ENCODE assay signal across 8 cellular contexts in the genomic region with DNA sequence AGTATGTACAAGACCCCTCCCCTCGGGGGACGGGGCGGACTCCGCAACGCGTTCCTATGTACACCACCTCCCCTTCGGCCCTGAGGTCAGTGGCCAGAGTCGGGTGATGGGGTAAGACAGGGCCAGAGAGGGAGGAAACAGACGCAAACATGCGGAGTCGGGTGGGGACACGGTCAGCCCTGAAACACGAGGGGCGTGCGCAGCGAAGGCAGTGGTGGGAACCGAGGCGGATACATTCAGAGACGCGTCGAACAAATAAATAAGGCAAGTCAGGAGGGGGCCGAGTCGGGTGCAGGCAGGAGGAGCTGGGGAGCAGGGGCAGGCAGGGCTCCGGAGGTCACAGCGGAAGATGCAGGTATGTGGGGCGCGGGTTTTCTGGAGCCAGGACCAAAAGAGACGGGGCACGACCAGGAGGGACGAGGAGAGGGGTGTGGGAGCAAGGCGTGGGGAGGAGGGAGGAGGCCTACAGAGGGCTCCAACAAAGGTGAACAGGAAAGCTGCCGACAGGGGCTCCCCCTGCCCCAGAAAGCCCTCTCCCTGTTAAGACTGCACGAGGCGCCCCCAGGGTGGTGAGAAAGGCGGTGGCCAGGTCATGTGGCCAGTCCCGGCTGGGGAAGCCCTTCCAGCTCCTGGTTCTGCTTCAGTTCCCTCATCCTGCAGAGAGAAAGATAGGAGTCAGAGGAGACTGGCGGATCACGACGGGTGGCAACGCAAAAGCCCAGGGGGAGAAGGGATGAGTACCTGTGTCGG. TPM values are rescaled to one million over a fixed set of nuclear protein-coding genes. Genes with fewer than 3 reads are reported as not detected.
A peak's percentile ranks its signal among the peaks of the same experiment; 100 is the strongest.
DNase-seq lines count a peak whose midpoint lies in the region; ATAC-seq, FAIRE-seq and TF ChIP-seq lines count a peak whose summit lies in the region.

No MANE protein-coding gene starts in this region.

- no peak overlapping the region for H3K4me3 Mint-ChIP-seq in CD4-positive, alpha-beta memory T cell

- ATAC-seq in HG02840 (IDR thresholded peaks at IDR 0.05; ENCODE audit: low FRiP score, unreplicated experiment) (peak; percentile 3), pancreas (peak; percentile 0 to 3 (median 0)), HG02763 (IDR thresholded peaks at IDR 0.05; ENCODE audit: unreplicated experiment) (no peak), HG03175 (IDR thresholded peaks at IDR 0.05; ENCODE audit: unreplicated experiment) (no peak)

- intact Hi-C loops in CD4-positive, alpha-beta memory T cell (cut with micrococcal nuclease): loop anchor here (5.0 kb wide), 1 partner anchor 36 kb away; the partner anchor contains the start of gene GP1BA
- intact Hi-C loops in esophagus squamous epithelium (cut with DNase I): no loop called here
- intact Hi-C loops in pancreas (cut with DNase I): no loop called here

- POLR2A ChIA-PET in CD4-positive, alpha-beta memory T cell (lab: Charles Lee; ENCODE audit: partially characterized antibody): interaction anchor here (0.8 to 27.9 kb wide), 29 partner anchors 11 to 517 kb away, joined by 3 to 973 read pairs (median 6); partner anchors contain the start of genes C17orf107, CAMTA2, CHRNE and DERL2

- H3K27me3 ChIP-seq in CD4-positive, alpha-beta memory T cell (ENCODE audit: insufficient read depth, low read length): no peaks in the 10 kb centered on the region
- H3K27me3 ChIP-seq in esophagus squamous epithelium: no peaks in the 10 kb centered on the region
- H3K27me3 ChIP-seq in pancreas: no peaks in the 10 kb centered on the region

- no peaks in the 10 kb centered on the region for H3K27me3 Mint-ChIP-seq in CD4-positive, alpha-beta memory T cell

- H3K4me1 ChIP-seq in CD4-positive, alpha-beta memory T cell (ENCODE audit: insufficient read depth, low read length): peaks cover 28% of the 10 kb centered on the region
- peaks cover 21 to 41% (median 25%) of the 10 kb centered on the region in 3 donors for H3K4me1 ChIP-seq in esophagus squamous epithelium
- peaks cover 0 to 19% (median 10%) of the 10 kb centered on the region in 3 donors for H3K4me1 ChIP-seq in pancreas

- no peaks in the 10 kb centered on the region for H3K9me3 ChIP-seq in CD4-positive, alpha-beta memory T cell (ENCODE audit: control insufficient read depth in 1 of 2, low read length in 2 of 2)
- H3K9me3 ChIP-seq in esophagus squamous epithelium: no peaks in the 10 kb centered on the region
- no peaks in the 10 kb centered on the region for H3K9me3 ChIP-seq in pancreas

- peaks cover 16 to 26% (median 24%) of the 10 kb centered on the region in 4 donors for H3K4me1 Mint-ChIP-seq in CD4-positive, alpha-beta memory T cell

- peak in 2 of 5 donors; percentile 41 to 63 for DNase-seq in CD4-positive, alpha-beta memory T cell
- DNase-seq in esophagus squamous epithelium (lab: John Stamatoyannopoulos, UW) (no peak), pancreas (peak in 3 of 6 donors; percentile 52 to 80 (median 61)), AG08395 (ENCODE audit: low spot score) (no peak)

- no peak overlapping the region for H3K27ac Mint-ChIP-seq in CD4-positive, alpha-beta memory T cell

- H3K4me3 ChIP-seq in CD4-positive, alpha-beta memory T cell (ENCODE audit: low read length in 2 of 2): peak overlapping the region; percentile 64 to 95
- H3K4me3 ChIP-seq in WI38 (ENCODE audit: low read depth, low read length) (peak overlapping the region; percentile 78), esophagus squamous epithelium (peak overlapping the region; percentile 37 to 84 (median 71)), pancreas (peak overlapping the region; percentile 37 to 74 (median 61))

- no peak for TF ChIP-seq POLR2A in esophagus squamous epithelium (IDR thresholded peaks at IDR 0.05)

- 8 to 12% methylated on average over 26 to 34 of the region's 41 CpGs for WGBS in esophagus squamous epithelium, 2 donors
- 15 to 17% methylated on average over 41 of the region's 41 CpGs for WGBS in pancreas, 2 donors

- FAIRE-seq in pancreas (lab: Jason Lieb, UNC): no peak

- no peak for TF ChIP-seq CTCF in WI38 (IDR thresholded peaks at IDR 0.05; ENCODE audit: low read depth, low read length)
- TF ChIP-seq CTCF in esophagus squamous epithelium (IDR thresholded peaks at IDR 0.05): no peak
- no peak for TF ChIP-seq CTCF in pancreas (IDR thresholded peaks at IDR 0.05)

- peak overlapping the region; percentile 81 for H3K27ac ChIP-seq in CD4-positive, alpha-beta memory T cell (ENCODE audit: low read depth, low read length)
- H3K27ac ChIP-seq in esophagus squamous epithelium: peak overlapping the region; percentile 83 to 99 (median 98)
- H3K27ac ChIP-seq in pancreas: peak overlapping the region; percentile 88 to 96 (median 92)

- peaks cover 13% of the 10 kb centered on the region for H3K36me3 ChIP-seq in CD4-positive, alpha-beta memory T cell (ENCODE audit: insufficient read depth, low read length)
- H3K36me3 ChIP-seq in esophagus squamous epithelium (peaks cover 5 to 39% (median 15%) of the 10 kb centered on the region in 3 donors), pancreas (peaks cover 0 to 9% (median 0%) of the 10 kb centered on the region in 3 donors)

- H3K36me3 Mint-ChIP-seq in CD4-positive, alpha-beta memory T cell: peaks cover 27 to 28% of the 10 kb centered on the region in 2 donors

- CTCF ChIA-PET in CD4-positive, alpha-beta memory T cell (lab: Charles Lee; ENCODE audit: partially characterized antibody): interaction anchor here (1.3 to 3.6 kb wide), 14 partner anchors 12 to 178 kb away, joined by 3 to 29 read pairs (median 11); partner anchors contain the start of genes CAMTA2, CHRNE, ENO3 and RNF167

- H3K9me3 Mint-ChIP-seq in CD4-positive, alpha-beta memory T cell: no peaks in the 10 kb centered on the region

RNA-seq across cellular contexts. Expression of gene SPAG7, which starts 0.7 kb away (rescaled TPM):
- 10 to 100 TPM; 36.7 to 38.4 TPM for total RNA-seq in CD4-positive, alpha-beta memory T cell
- polyA plus RNA-seq in CD4-positive, alpha-beta memory T cell: 100 to 1,000 TPM in 1 of 2 donors, 10 to 100 TPM in 1; 94.1 to 133 TPM
- total RNA-seq in esophagus squamous epithelium (10 to 100 TPM; 34.5 to 48.8 (median 39.5) TPM), pancreas (10 to 100 TPM; 15.8 to 31.7 (median 23.8) TPM)
- polyA plus RNA-seq in pancreas: 10 to 100 TPM; 40.3 to 58.4 TPM

RNA-seq across cellular contexts. Expression of gene ENO3, which starts 17.4 kb away (rescaled TPM):
- 10 to 100 TPM; 16.2 to 21.8 TPM for total RNA-seq in CD4-positive, alpha-beta memory T cell
- polyA plus RNA-seq in CD4-positive, alpha-beta memory T cell: 1 to 10 TPM; 1.5 to 2.4 TPM
- total RNA-seq in esophagus squamous epithelium (1 to 10 TPM in 2 of 4 donors, under 1 TPM in 1, not detected in 1; 0.31 to 3.6 (median 1.5) TPM), pancreas (1 to 10 TPM; 1.5 to 6.3 (median 2.5) TPM)
- polyA plus RNA-seq in pancreas: 10 to 100 TPM; 17.0 to 20.3 TPM

RNA-seq across cellular contexts. Expression of gene CAMTA2, which starts 19.1 kb away (rescaled TPM):
- total RNA-seq in CD4-positive, alpha-beta memory T cell: 10 to 100 TPM; 63.0 to 84.8 TPM
- polyA plus RNA-seq in CD4-positive, alpha-beta memory T cell: 10 to 100 TPM in 1 of 2 donors, 1 to 10 TPM in 1; 4.6 to 25.4 TPM
- total RNA-seq in esophagus squamous epithelium: 10 to 100 TPM in 3 of 4 donors, 1 to 10 TPM in 1; 6.9 to 19.6 (median 13.4) TPM
- total RNA-seq in pancreas: 10 to 100 TPM; 13.6 to 28.0 (median 19.8) TPM
- 10 to 100 TPM; 68.1 to 86.3 TPM for polyA plus RNA-seq in pancreas

RNA-seq across cellular contexts. Expression of gene PFN1, which starts 20.0 kb away (rescaled TPM):
- total RNA-seq in CD4-positive, alpha-beta memory T cell: 100 to 1,000 TPM; 560 to 585 TPM
- polyA plus RNA-seq in CD4-positive, alpha-beta memory T cell: 1,000 to 10,000 TPM; 2,226 to 2,605 TPM
- total RNA-seq in esophagus squamous epithelium (100 to 1,000 TPM; 520 to 970 (median 715) TPM), pancreas (100 to 1,000 TPM in 4 of 6 donors, 10 to 100 TPM in 2; 63.6 to 195 (median 125) TPM)
- polyA plus RNA-seq in pancreas: 100 to 1,000 TPM; 148 to 162 TPM

RNA-seq across cellular contexts. Expression of gene RNF167, which starts 28.3 kb away (rescaled TPM):
- 100 to 1,000 TPM; 154 to 172 TPM for total RNA-seq in CD4-positive, alpha-beta memory T cell
- polyA plus RNA-seq in CD4-positive, alpha-beta memory T cell: 10 to 100 TPM; 52.4 to 61.5 TPM
- 10 to 100 TPM; 42.3 to 57.4 (median 54.2) TPM for total RNA-seq in esophagus squamous epithelium
- 10 to 100 TPM; 40.8 to 64.5 (median 46.7) TPM for total RNA-seq in pancreas
- polyA plus RNA-seq in pancreas: 100 to 1,000 TPM; 102 to 118 TPM

Comparison
In these comparisons a context has a peak if more than half of its experiments do, and no peak if none do; other contexts are left out.
1. ATAC-seq: peak in HG02840 (single experiment) and pancreas (4 of 4); none in HG02763 (single experiment) and HG03175 (single experiment).
2. Peak in every context shown above with its lines, with median percentiles within 50 percentile points of each other: H3K27ac ChIP-seq and H3K4me3 ChIP-seq.